ENCODE assay signal across 18 cellular contexts in the genomic region with DNA sequence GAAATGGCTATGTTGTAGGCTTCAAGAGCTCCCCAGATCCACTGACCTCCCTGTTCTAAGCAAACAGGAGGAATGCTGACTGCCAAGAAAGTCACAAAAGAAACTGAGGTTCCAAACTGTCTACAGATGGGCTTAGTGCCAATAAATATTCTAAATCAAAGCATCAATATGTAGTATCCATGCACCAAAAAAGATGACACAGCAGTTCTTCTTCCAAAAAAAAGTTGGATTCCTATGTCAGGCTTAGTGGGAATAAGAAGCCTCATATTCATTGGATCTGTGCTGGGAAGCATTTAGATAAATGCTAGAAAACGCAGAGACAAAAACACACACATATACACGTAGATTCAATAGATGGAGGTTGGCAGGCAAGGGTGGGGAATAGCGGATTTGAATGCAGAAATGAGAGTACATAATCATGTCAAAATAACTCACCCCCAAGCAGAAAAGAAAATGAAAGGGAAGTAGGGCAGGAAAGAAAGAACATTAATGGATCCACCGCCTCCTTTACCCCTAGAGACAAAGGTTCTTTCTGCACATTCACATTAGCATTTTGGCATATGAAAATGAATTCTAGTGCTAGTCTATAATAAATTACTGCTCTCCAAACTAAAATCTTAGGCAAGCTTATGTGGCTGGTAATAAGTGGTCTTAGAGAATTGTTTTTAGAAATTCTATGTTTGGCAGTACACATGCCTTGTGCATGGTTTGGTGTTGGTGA.
"Had no signal": no experiment of that assay in that cellular context is flagged by ENCODE, and none has a peak within 500 bp of the region (broad histone marks: within the 10 kb centered on the region; RNA-seq: fewer than 3 reads in every experiment).

No MANE protein-coding gene starts in this region.

- H2AFZ ChIP-seq: parathyroid adenoma had no signal

- H3K36me3 Mint-ChIP-seq: activated CD4-positive, alpha-beta memory T cell treated with anti-CD3 and anti-CD28 coated beads for 36 hours; activated CD8-positive, alpha-beta memory T cell treated with anti-CD3 and anti-CD28 coated beads, Interleukin-2, amount 10 ng/mL, durations not matched to agents 7 days and 5 days; activated naive CD8-positive, alpha-beta T cell treated with anti-CD3 and anti-CD28 coated beads for 36 hours; naive B cell; WTC11 had no signal

- H3K27me3 Mint-ChIP-seq: activated CD4-positive, alpha-beta memory T cell treated with anti-CD3 and anti-CD28 coated beads for 36 hours; activated CD4-positive, alpha-beta T cell treated with anti-CD3 and anti-CD28 coated beads for 36 hours; activated CD8-positive, alpha-beta memory T cell treated with anti-CD3 and anti-CD28 coated beads, Interleukin-2, amount 10 ng/mL, durations not matched to agents 7 days and 5 days; activated naive CD8-positive, alpha-beta T cell treated with anti-CD3 and anti-CD28 coated beads for 36 hours; naive B cell had no signal

- H3K27ac ChIP-seq: coronary artery, left ventricle myocardium inferior, parathyroid adenoma, transverse colon had no signal

- H3K4me1 ChIP-seq: left ventricle myocardium inferior, parathyroid adenoma, transverse colon had no signal

- H3K27me3 ChIP-seq: transverse colon had no signal

- H3K4me3 Mint-ChIP-seq: activated CD4-positive, alpha-beta memory T cell treated with anti-CD3 and anti-CD28 coated beads for 36 hours; activated CD4-positive, alpha-beta T cell treated with anti-CD3 and anti-CD28 coated beads for 36 hours; activated CD8-positive, alpha-beta memory T cell treated with anti-CD3 and anti-CD28 coated beads, Interleukin-2, amount 10 ng/mL, durations not matched to agents 7 days and 5 days; activated naive CD8-positive, alpha-beta T cell treated with anti-CD3 and anti-CD28 coated beads for 36 hours; naive B cell; T-helper 2 cell treated with Interferon-gamma antibody and Interleukin-4, amounts not matched to agents 5 μg/mL and 100 μg/mL, for 36 hours; WTC11 had no signal

- H3K4me3 ChIP-seq: coronary artery, left ventricle myocardium inferior, mucosa of descending colon, transverse colon had no signal

- H3K27ac Mint-ChIP-seq: activated CD4-positive, alpha-beta memory T cell treated with anti-CD3 and anti-CD28 coated beads for 36 hours; activated CD4-positive, alpha-beta T cell treated with anti-CD3 and anti-CD28 coated beads for 36 hours; activated CD8-positive, alpha-beta memory T cell treated with anti-CD3 and anti-CD28 coated beads, Interleukin-2, amount 10 ng/mL, durations not matched to agents 7 days and 5 days; activated naive CD8-positive, alpha-beta T cell treated with anti-CD3 and anti-CD28 coated beads for 36 hours; naive B cell; T-helper 2 cell treated with Interferon-gamma antibody and Interleukin-4, amounts not matched to agents 5 μg/mL and 100 μg/mL, for 36 hours; WTC11 had no signal

- H3K9me3 ChIP-seq: left ventricle myocardium inferior, mucosa of descending colon, transverse colon had no signal

- H3K9ac ChIP-seq: parathyroid adenoma had no signal

- H3K79me2 ChIP-seq: parathyroid adenoma had no signal

- ATAC-seq: activated CD4-positive, alpha-beta T cell treated with anti-CD3 and anti-CD28 coated beads for 36 hours; activated CD8-positive, alpha-beta memory T cell treated with anti-CD3 and anti-CD28 coated beads, Interleukin-2, amount 10 ng/mL, durations not matched to agents 7 days and 5 days; mucosa of descending colon; WTC11 had no signal

- H3K36me3 ChIP-seq: left ventricle myocardium inferior, transverse colon had no signal

- DNase-seq: activated CD4-positive, alpha-beta memory T cell treated with anti-CD3 and anti-CD28 coated beads for 36 hours; activated CD4-positive, alpha-beta T cell treated with anti-CD3 and anti-CD28 coated beads for 36 hours; activated CD8-positive, alpha-beta memory T cell treated with anti-CD3 and anti-CD28 coated beads, Interleukin-2, amount 10 ng/mL, durations not matched to agents 7 days and 5 days; activated naive CD4-positive, alpha-beta T cell; activated naive CD8-positive, alpha-beta T cell treated with anti-CD3 and anti-CD28 coated beads for 36 hours; amniotic stem cell; central memory CD4-positive, alpha-beta T cell; effector CD4-positive, alpha-beta T cell; left ventricle myocardium inferior; mucosa of descending colon; naive B cell; stimulated activated CD4-positive, alpha-beta T cell treated with anti-CD3 and anti-CD28 coated beads, Interleukin-2, amount 100 ng/mL, for 24 hours; stimulated activated naive CD4-positive, alpha-beta T cell treated with Interleukin-2 at 50 U/mL for 16 hours; transverse colon had no signal

- H3K4me1 Mint-ChIP-seq: activated CD4-positive, alpha-beta T cell treated with anti-CD3 and anti-CD28 coated beads for 36 hours; activated CD8-positive, alpha-beta memory T cell treated with anti-CD3 and anti-CD28 coated beads, Interleukin-2, amount 10 ng/mL, durations not matched to agents 7 days and 5 days; activated naive CD8-positive, alpha-beta T cell treated with anti-CD3 and anti-CD28 coated beads for 36 hours; naive B cell had no signal

- H3K9me3 Mint-ChIP-seq: activated CD4-positive, alpha-beta memory T cell treated with anti-CD3 and anti-CD28 coated beads for 36 hours; activated naive CD8-positive, alpha-beta T cell treated with anti-CD3 and anti-CD28 coated beads for 36 hours; T-helper 2 cell treated with Interferon-gamma antibody and Interleukin-4, amounts not matched to agents 5 μg/mL and 100 μg/mL, for 36 hours; WTC11 had no signal
